9 cellular contexts compared by ENCODE assay signal in genomic region chr19:48617146-48617937, GRCh38. TPM values are rescaled to one million over a fixed set of nuclear protein-coding genes. Genes with fewer than 3 reads are reported as not detected.
DNase-seq lines count a peak whose midpoint lies in the region; ATAC-seq, FAIRE-seq and TF ChIP-seq lines count a peak whose summit lies in the region.
"Had no signal": no experiment of that assay in that cellular context is flagged by ENCODE, and none has a peak within 500 bp of the region (broad histone marks: within the 10 kb centered on the region; RNA-seq: fewer than 3 reads in every experiment).

No MANE protein-coding gene starts in this region.

- peak overlapping the region; percentile 93 to 99 for H3K9ac ChIP-seq in mucosa of rectum (ENCODE audit: low read depth in 1 of 2, low read length in 2 of 2)

- FAIRE-seq in bronchial epithelial cell (lab: Jason Lieb, UNC): no peak

- H3K36me3 ChIP-seq in bronchial epithelial cell (ENCODE audit: control insufficient read depth, insufficient read depth, low read length): peaks cover 28% of the 10 kb centered on the region
- peaks cover 25 to 26% of the 10 kb centered on the region in 2 donors for H3K36me3 ChIP-seq in mucosa of rectum (ENCODE audit: control insufficient read depth in 2 of 2, insufficient read depth in 2 of 2, low read length in 2 of 2)

- CTCF ChIA-PET in AG04450 (lab: Charles Lee): interaction anchor here (0.6 to 0.8 kb wide), 3 partner anchors 8 to 112 kb away, joined by 3 to 7 read pairs (median 3); no protein-coding TSS in a partner anchor

- no peak for DNase-seq in AG04450 (ENCODE audit: low read depth, low spot score)
- DNase-seq in HT-29 (ENCODE audit: low spot score): peak; percentile 64
- DNase-seq in bronchial epithelial cell (ENCODE audit: low read depth): no peak
- DNase-seq in NCI-H69 (lab: John Stamatoyannopoulos, UW): no peak
- no peak for DNase-seq in NCI-H1092 (lab: John Stamatoyannopoulos, UW)
- DNase-seq in stimulated activated CD4-positive, alpha-beta T cell treated with anti-CD3 and anti-CD28 coated beads, Interleukin-12 subunit alpha, Interleukin-12 subunit beta, amount 100 ng/mL, for 4 hours: no peak

- POLR2A ChIA-PET in AG04450 (lab: Yijun Ruan, JAX): interaction anchor here (0.8 kb wide), 2 partner anchors 9 to 12 kb away, joined by 3 read pairs; no protein-coding TSS in a partner anchor

- TF ChIP-seq CTCF in AG04450 (IDR thresholded peaks at IDR 0.05; ENCODE audit: low read depth, low read length): no peak
- no peak for TF ChIP-seq CTCF in bronchial epithelial cell (IDR thresholded peaks at IDR 0.05; ENCODE audit: insufficient read depth, low read length, severe bottlenecking)

- peak overlapping the region; percentile 97 for H3K4me3 ChIP-seq in AG04450 (ENCODE audit: low read depth, low read length)
- peak overlapping the region; percentile 83 for H3K4me3 ChIP-seq in bronchial epithelial cell (ENCODE audit: low read depth, low read length)
- H3K4me3 ChIP-seq in mucosa of rectum (ENCODE audit: low read length in 2 of 2): peak overlapping the region; percentile 90 to 98

- H3K27ac ChIP-seq in AG04450 (ENCODE audit: low read depth, low read length) (peak overlapping the region; percentile 21), mucosa of rectum (ENCODE audit: low read depth in 2 of 2, low read length in 2 of 2) (peak overlapping the region; percentile 95 to 97)

- H3K4me1 ChIP-seq in mucosa of rectum (ENCODE audit: control insufficient read depth in 2 of 2, insufficient read depth in 2 of 2, low read length in 2 of 2): peaks cover 43 to 47% of the 10 kb centered on the region in 2 donors

- H3K27me3 ChIP-seq in AG04450 (ENCODE audit: control insufficient read depth, insufficient read depth, low read length) (no peaks in the 10 kb centered on the region), bronchial epithelial cell (ENCODE audit: control insufficient read depth, insufficient read depth, low read length) (no peaks in the 10 kb centered on the region), mucosa of rectum (ENCODE audit: control insufficient read depth in 2 of 2, insufficient read depth in 2 of 2, low read length in 2 of 2) (no peaks in the 10 kb centered on the region)

- ATAC-seq in GM21737 (IDR thresholded peaks at IDR 0.05; ENCODE audit: unreplicated experiment): no peak

- no peaks in the 10 kb centered on the region; the same call in 1 of the 2 replicates for H3K9me3 ChIP-seq in AG04450 (ENCODE audit: control insufficient read depth, insufficient read depth, low read length)
- no peaks in the 10 kb centered on the region for H3K9me3 ChIP-seq in mucosa of rectum (ENCODE audit: control insufficient read depth in 2 of 2, low read length in 2 of 2)

RNA-seq across cellular contexts. Expression of gene RPL18, which starts 1.6 kb away (rescaled TPM):
- polyA plus RNA-seq in AG04450 (2011; rRNA removed): 1,020 and 1,259 TPM in 2 replicates
- 587 and 645 TPM in 2 replicates for polyA minus RNA-seq in AG04450 (2011; rRNA and poly(A)+ RNA removed)
- 6,271 and 6,382 TPM in 2 replicates for total RNA-seq in HT-29 (2014; rRNA removed; shearing (Covaris generic))
- total RNA-seq in bronchial epithelial cell: 3,143 and 4,233 TPM in 2 replicates

RNA-seq across cellular contexts. Expression of gene SPHK2, which starts 2.0 kb away (rescaled TPM):
- polyA plus RNA-seq in AG04450 (2011; rRNA removed): 4.6 and 6.1 TPM in 2 replicates
- polyA minus RNA-seq in AG04450 (2011; rRNA and poly(A)+ RNA removed): 6.1 and 6.6 TPM in 2 replicates
- 114 and 115 TPM in 2 replicates for total RNA-seq in HT-29 (2014; rRNA removed; shearing (Covaris generic))
- 3.3 and 3.4 TPM in 2 replicates for total RNA-seq in bronchial epithelial cell

RNA-seq across cellular contexts. Expression of gene FAM83E, which starts 2.5 kb away (rescaled TPM):
- not detected in 2 replicates for polyA plus RNA-seq in AG04450 (2011; rRNA removed)
- 0.65 TPM in 1 of 2 replicates, not detected in the other for polyA minus RNA-seq in AG04450 (2011; rRNA and poly(A)+ RNA removed)
- total RNA-seq in HT-29 (2014; rRNA removed; shearing (Covaris generic)): 15.9 and 18.5 TPM in 2 replicates
- 21.9 and 62.3 TPM in 2 replicates for total RNA-seq in bronchial epithelial cell
- total RNA-seq: renal cortical epithelial cell had no signal

RNA-seq across cellular contexts. Expression of gene SPACA4, which starts 10.8 kb away (rescaled TPM):
- polyA plus RNA-seq in AG04450 (2011; rRNA removed): not detected in 2 replicates
- polyA minus RNA-seq in AG04450 (2011; rRNA and poly(A)+ RNA removed): not detected in 2 replicates
- total RNA-seq in HT-29 (2014; rRNA removed; shearing (Covaris generic)): 2.3 and 3.4 TPM in 2 replicates
- total RNA-seq in bronchial epithelial cell: under 0.01 and 0.64 TPM in 2 replicates
- total RNA-seq: renal cortical epithelial cell had no signal

RNA-seq across cellular contexts. Expression of gene DBP, which starts 19.8 kb away (rescaled TPM):
- 3.4 and 4.0 TPM in 2 replicates for polyA plus RNA-seq in AG04450 (2011; rRNA removed)
- 3.9 and 4.5 TPM in 2 replicates for polyA minus RNA-seq in AG04450 (2011; rRNA and poly(A)+ RNA removed)
- 19.4 and 27.9 TPM in 2 replicates for total RNA-seq in HT-29 (2014; rRNA removed; shearing (Covaris generic))
- 6.6 and 8.7 TPM in 2 replicates for total RNA-seq in bronchial epithelial cell

Comparison
In these comparisons a context has a peak if more than half of its experiments do, and no peak if none do; other contexts are left out.
1. RNA of gene SPHK2, which starts 2.0 kb away (total RNA-seq): 114 to 115 TPM in HT-29; 3.3 to 3.4 TPM in bronchial epithelial cell; every median in the first group is over 10 times any median in the second.
2. Peak in every context shown above with its lines, with median percentiles within 50 percentile points of each other: H3K4me3 ChIP-seq.